9 cellular contexts compared by ENCODE assay signal in the genomic region with DNA sequence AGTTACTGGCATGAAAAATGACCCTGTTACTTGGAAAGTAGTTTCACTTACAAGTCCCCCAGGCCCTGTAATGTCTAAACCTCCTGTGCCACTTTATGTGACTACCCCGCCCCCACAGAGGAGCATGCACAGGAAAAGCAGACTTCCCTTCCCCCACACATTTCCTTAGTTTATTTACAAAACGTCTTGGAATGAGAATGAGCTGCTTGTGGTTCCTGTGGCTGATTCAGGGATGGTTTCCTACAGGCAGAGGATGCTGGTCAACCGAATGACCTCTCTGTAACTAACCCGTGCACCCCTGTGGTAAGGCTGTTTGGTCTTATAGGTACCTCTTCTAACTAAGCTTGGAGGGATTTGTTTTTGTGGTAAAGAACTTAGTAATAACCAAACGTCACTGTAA. TPM values are rescaled to one million over a fixed set of nuclear protein-coding genes. Genes with fewer than 3 reads are reported as not detected.
DNase-seq lines count a peak whose midpoint lies in the region; ATAC-seq and TF ChIP-seq lines count a peak whose summit lies in the region.
"Had no signal": no experiment of that assay in that cellular context is flagged by ENCODE, and none has a peak within 500 bp of the region (broad histone marks: within the 10 kb centered on the region; RNA-seq: fewer than 3 reads in every experiment).

No MANE protein-coding gene starts in this region.

- no peak overlapping the region for H3T11ph ChIP-seq in H9 (ENCODE audit: low read length)

- WGBS in H9 (ENCODE audit: extremely low coverage, insufficient read length, low lambda C conversion rate): no CpG with 5 or more reads among the region's 5 CpGs

- no peak overlapping the region for H3K4me3 Mint-ChIP-seq in H9
- no peak overlapping the region for H3K4me3 Mint-ChIP-seq in activated T-helper 2 cell treated with anti-CD3 and anti-CD28 coated beads, Interferon-gamma antibody, Interleukin-2, Interleukin-4, amounts not matched to agents 10 μg/mL and 5 μg/mL and 100 μg/mL, durations not matched to agents 14 hours and 24 hours and 36 hours (ENCODE audit: low read depth)

- H3K4me1 Mint-ChIP-seq in H9: peaks cover 11 to 15% of the 10 kb centered on the region in 2 experiments
- H3K4me1 Mint-ChIP-seq in activated T-helper 2 cell treated with anti-CD3 and anti-CD28 coated beads, Interferon-gamma antibody, Interleukin-2, Interleukin-4, amounts not matched to agents 10 μg/mL and 5 μg/mL and 100 μg/mL, durations not matched to agents 14 hours and 24 hours and 36 hours (ENCODE audit: low read depth): no peaks in the 10 kb centered on the region

- H3K27me3 Mint-ChIP-seq in H9 (ENCODE audit: low read depth): no peaks in the 10 kb centered on the region; the same call in 1 of the 2 replicates
- H3K27me3 Mint-ChIP-seq in activated T-helper 2 cell treated with anti-CD3 and anti-CD28 coated beads, Interferon-gamma antibody, Interleukin-2, Interleukin-4, amounts not matched to agents 10 μg/mL and 5 μg/mL and 100 μg/mL, durations not matched to agents 14 hours and 24 hours and 36 hours (ENCODE audit: low read depth): peaks cover 10% of the 10 kb centered on the region

- H2BK20ac ChIP-seq in H9 (ENCODE audit: low read depth, low read length, poor library complexity, severe bottlenecking): no peak overlapping the region

- H2BK120ac ChIP-seq in H9 (ENCODE audit: low read depth, low read length, poor library complexity, severe bottlenecking): no peak overlapping the region

- H4K5ac ChIP-seq in H9 (ENCODE audit: insufficient read length, low read depth, low read length): no peak overlapping the region

- no peaks in the 10 kb centered on the region for H4K20me1 ChIP-seq in H9 (ENCODE audit: control insufficient read depth, insufficient read depth, insufficient read length)

- H3K36me3 ChIP-seq in skeletal muscle tissue (ENCODE audit: control insufficient read depth in 3 of 3, insufficient read depth in 3 of 3, low read length in 3 of 3): no peaks in the 10 kb centered on the region

- peak overlapping the region in 1 of 3 donors; percentile 22 for H3K4me3 ChIP-seq in skeletal muscle tissue (ENCODE audit: low read length in 3 of 3)

- H2AFZ ChIP-seq in H9 (ENCODE audit: low read length): peak overlapping the region; percentile 79

- H3K18ac ChIP-seq in H9 (ENCODE audit: insufficient read length, low read depth, low read length): no peak overlapping the region

- H3K23ac ChIP-seq in H9 (ENCODE audit: insufficient read length, low read depth, low read length): no peak overlapping the region

- H2BK5ac ChIP-seq in H9 (ENCODE audit: insufficient read length, low read length): no peak overlapping the region

- no peaks in the 10 kb centered on the region for H3K9me3 ChIP-seq in H9 (ENCODE audit: control insufficient read depth, low read depth, low read length)
- no peaks in the 10 kb centered on the region for H3K9me3 ChIP-seq in skeletal muscle tissue (ENCODE audit: control insufficient read depth in 3 of 3, low read length in 3 of 3)

- intact Hi-C loops in activated T-helper 2 cell treated with anti-CD3 and anti-CD28 coated beads, Interferon-gamma antibody, Interleukin-2, Interleukin-4, amounts not matched to agents 10 μg/mL and 5 μg/mL and 100 μg/mL, durations not matched to agents 14 hours and 24 hours and 36 hours (cut with micrococcal nuclease): no loop called here

- H3K27ac Mint-ChIP-seq in H9: peak overlapping the region in 2 of 3 experiments; percentile 21 to 96; a peak in 2 of 7 replicates
- H3K27ac Mint-ChIP-seq in activated T-helper 2 cell treated with anti-CD3 and anti-CD28 coated beads, Interferon-gamma antibody, Interleukin-2, Interleukin-4, amounts not matched to agents 10 μg/mL and 5 μg/mL and 100 μg/mL, durations not matched to agents 14 hours and 24 hours and 36 hours: no peak overlapping the region

- H4K8ac ChIP-seq in H9 (replicated peaks; ENCODE audit: insufficient read length, low read depth, low read length): no peak overlapping the region

- H3K56ac ChIP-seq in H9 (ENCODE audit: insufficient read length, low read depth, low read length): no peak overlapping the region

- H3K27me3 ChIP-seq in H9 (ENCODE audit: insufficient read depth, low read length) (no peaks in the 10 kb centered on the region), skeletal muscle tissue (ENCODE audit: control insufficient read depth in 3 of 3, insufficient read depth in 3 of 3, low read length in 3 of 3) (no peaks in the 10 kb centered on the region)

- H3K79me1 ChIP-seq in H9 (ENCODE audit: insufficient read depth, low read depth, low read length, poor library complexity, severe bottlenecking): no peaks in the 10 kb centered on the region

- no peak for TF ChIP-seq CTCF in H9 (conservative IDR thresholded peaks at IDR 0.05)

- no peak overlapping the region for H4K91ac ChIP-seq in H9 (ENCODE audit: insufficient read length, low read depth, low read length)

- H3K27ac ChIP-seq in H9 (ENCODE audit: insufficient read length, low read depth, low read length) (no peak overlapping the region), skeletal muscle tissue (ENCODE audit: low read depth, low read length) (peak overlapping the region; percentile 26)

- no peak overlapping the region for H2BK15ac ChIP-seq in H9 (ENCODE audit: low read depth, low read length)

- no peaks in the 10 kb centered on the region for H3K36me3 Mint-ChIP-seq in H9 (ENCODE audit: insufficient read depth in 1 of 3, low read depth in 3 of 3)
- no peaks in the 10 kb centered on the region for H3K36me3 Mint-ChIP-seq in activated T-helper 2 cell treated with anti-CD3 and anti-CD28 coated beads, Interferon-gamma antibody, Interleukin-2, Interleukin-4, amounts not matched to agents 10 μg/mL and 5 μg/mL and 100 μg/mL, durations not matched to agents 14 hours and 24 hours and 36 hours (ENCODE audit: low read depth)

- no peaks in the 10 kb centered on the region for H3K23me2 ChIP-seq in H9 (ENCODE audit: insufficient read length, low read depth, low read length, poor library complexity, severe bottlenecking)

- H3K4me1 ChIP-seq in H9 (ENCODE audit: insufficient read depth, low read length) (peaks cover 3% of the 10 kb centered on the region; the same call in 1 of the 2 replicates), skeletal muscle tissue (ENCODE audit: control insufficient read depth in 3 of 3, insufficient read depth in 3 of 3, low read length in 3 of 3) (peaks cover 12 to 16% (median 14%) of the 10 kb centered on the region in 3 donors)

- H3K9ac ChIP-seq in H9 (ENCODE audit: extremely low read depth, insufficient read length, low read length) (no peak overlapping the region), skeletal muscle tissue (ENCODE audit: low read depth in 1 of 3, low read length in 3 of 3) (no peak overlapping the region)

- H3K79me2 ChIP-seq in H9 (ENCODE audit: insufficient read depth, low read length): no peaks in the 10 kb centered on the region

- no peak overlapping the region for H2AK5ac ChIP-seq in H9 (ENCODE audit: insufficient read length, low read length)

- H3K4me2 ChIP-seq in H9 (ENCODE audit: insufficient read depth, insufficient read length, low read length): no peak overlapping the region

- no peak overlapping the region for H3K14ac ChIP-seq in H9 (ENCODE audit: insufficient read depth, low read length)

- no peak overlapping the region for H2BK12ac ChIP-seq in H9 (ENCODE audit: insufficient read length, low read depth, low read length)

- ATAC-seq in HG02798 (IDR thresholded peaks at IDR 0.05; ENCODE audit: poor library complexity, unreplicated experiment): no peak

- DNase-seq in H9 (peak; percentile 28), SW 1271 (lab: John Stamatoyannopoulos, UW) (peak; percentile 42 to 83), hepatic stellate cell (ENCODE audit: low spot score) (peak; percentile 14), GDM1 (lab: John Stamatoyannopoulos, UW) (no peak)
- no peak for DNase-seq in activated T-helper 2 cell treated with anti-CD3 and anti-CD28 coated beads, Interferon-gamma antibody, Interleukin-2, Interleukin-4, amounts not matched to agents 10 μg/mL and 5 μg/mL and 100 μg/mL, durations not matched to agents 14 hours and 24 hours and 36 hours (ENCODE audit: low spot score)
- DNase-seq: stimulated activated CD4-positive, alpha-beta T cell treated with anti-CD3 and anti-CD28 coated beads, Interleukin-2, amount 100 ng/mL, for 24 hours had no signal

- H3K9me3 Mint-ChIP-seq in H9: no peaks in the 10 kb centered on the region
- no peaks in the 10 kb centered on the region for H3K9me3 Mint-ChIP-seq in activated T-helper 2 cell treated with anti-CD3 and anti-CD28 coated beads, Interferon-gamma antibody, Interleukin-2, Interleukin-4, amounts not matched to agents 10 μg/mL and 5 μg/mL and 100 μg/mL, durations not matched to agents 14 hours and 24 hours and 36 hours

- H3K4ac ChIP-seq in H9 (ENCODE audit: low read depth, low read length): no peak overlapping the region

RNA-seq across cellular contexts. Expression of gene RSPO3, which starts 28.5 kb away (rescaled TPM):
- total RNA-seq in H9 (2021) (not detected in 2 replicates), skeletal muscle tissue (6.3 TPM)
- total RNA-seq in activated T-helper 2 cell treated with anti-CD3 and anti-CD28 coated beads, Interferon-gamma antibody, Interleukin-2, Interleukin-4, amounts not matched to agents 10 μg/mL and 5 μg/mL and 100 μg/mL, durations not matched to agents 14 hours and 24 hours and 36 hours: not detected in 2 replicates
- total RNA-seq: lung microvascular endothelial cell had no signal

Comparison
In these comparisons a context has a peak if more than half of its experiments do, and no peak if none do; other contexts are left out.
1. DNase-seq: peak in H9 (single experiment), SW 1271 (2 of 2) and hepatic stellate cell (single experiment); none in activated T-helper 2 cell treated with anti-CD3 and anti-CD28 coated beads, Interferon-gamma antibody, Interleukin-2, Interleukin-4, amounts not matched to agents 10 μg/mL and 5 μg/mL and 100 μg/mL, durations not matched to agents 14 hours and 24 hours and 36 hours (single experiment) and GDM1 (single experiment).